1 cellular context compared by ENCODE assay signal in genomic region chr3:9862391-9863235, GRCh38.
A peak's percentile ranks its signal among the peaks of the same experiment; 100 is the strongest.
TF ChIP-seq lines count a peak whose summit lies in the region.

No MANE protein-coding gene starts in this region.

TF ChIP-seq in HepG2, 621 proteins besides CTCF, POLR2A, EP300 and RAD21 (continued from another document and continues in another):
- TF ChIP-seq REST (IDR thresholded peaks at IDR 0.05; ENCODE audit: borderline replicate concordance in 1 of 2, low read depth in 1 of 2, low read length in 2 of 2) (no peak), MXD1 (CRISPR knock-in tag; IDR thresholded peaks at IDR 0.05) (no peak), RFXAP (CRISPR knock-in tag; IDR thresholded peaks at IDR 0.05; ENCODE audit: borderline replicate concordance) (peak; percentile 65; the same call in 1 of the 2 replicates), ZNF841 (CRISPR knock-in tag; IDR thresholded peaks at IDR 0.05; ENCODE audit: borderline replicate concordance) (no peak), POLR2AphosphoS5 (IDR thresholded peaks at IDR 0.05; ENCODE audit: low read depth, low read length) (peak; percentile 43; the same call in 1 of the 2 replicates), DR1 (CRISPR knock-in tag; IDR thresholded peaks at IDR 0.05) (no peak), PCBP2 (optimal IDR thresholded peaks at IDR 0.05; ENCODE audit: low read depth, low read length, poor library complexity, severe bottlenecking) (no peak), ATM (IDR thresholded peaks at IDR 0.05; ENCODE audit: borderline replicate concordance) (no peak), SSRP1 (CRISPR knock-in tag; IDR thresholded peaks at IDR 0.05) (no peak), TFAP4 (IDR thresholded peaks at IDR 0.05; ENCODE audit: borderline replicate concordance, low read depth) (0 out of 2 replicates have a peak, but pooled peaks have one; percentile 34), MTA1 (CRISPR knock-in tag; IDR thresholded peaks at IDR 0.05; ENCODE audit: borderline replicate concordance) (peak; percentile 65; the same call in 1 of the 2 replicates), FOXJ3 (CRISPR knock-in tag; IDR thresholded peaks at IDR 0.05; ENCODE audit: borderline replicate concordance) (no peak), ZNF614 (CRISPR knock-in tag; IDR thresholded peaks at IDR 0.05; ENCODE audit: borderline replicate concordance) (peak; percentile 24; the same call in 1 of the 2 replicates), ZNF460 (CRISPR knock-in tag; IDR thresholded peaks at IDR 0.05; ENCODE audit: borderline replicate concordance) (peak; percentile 49; the same call in 1 of the 2 replicates), ZNF781 (CRISPR knock-in tag; IDR thresholded peaks at IDR 0.05; ENCODE audit: borderline replicate concordance, not compliant biosample characterization) (no peak), ZNF839 (CRISPR knock-in tag; IDR thresholded peaks at IDR 0.05; ENCODE audit: borderline replicate concordance) (0 out of 2 replicates have a peak, but pooled peaks have one; percentile 18), ZFX (CRISPR knock-in tag; IDR thresholded peaks at IDR 0.05; ENCODE audit: low read depth) (peak; percentile 54), FIP1L1 (IDR thresholded peaks at IDR 0.05; ENCODE audit: borderline replicate concordance, insufficient read depth, low read depth, low read length) (no peak), ZBTB43 (CRISPR knock-in tag; conservative IDR thresholded peaks at IDR 0.05) (no peak), FOXA3 (CRISPR knock-in tag; IDR thresholded peaks at IDR 0.05) (peak; percentile 51), TCF7L2 (IDR thresholded peaks at IDR 0.05; ENCODE audit: low read depth, low read length) (no peak), BORCS8-MEF2B (CRISPR knock-in tag; IDR thresholded peaks at IDR 0.05) (peak; percentile 54; the same call in 1 of the 2 replicates), GATAD2A (CRISPR knock-in tag; IDR thresholded peaks at IDR 0.05) (peak; percentile 55; the same call in 1 of the 2 replicates), MZF1 (CRISPR knock-in tag; IDR thresholded peaks at IDR 0.05; ENCODE audit: borderline replicate concordance) (no peak), ZFP36 (IDR thresholded peaks at IDR 0.05; ENCODE audit: borderline replicate concordance, low read depth, low read length, partially characterized antibody) (no peak), ZNF703 (CRISPR knock-in tag; IDR thresholded peaks at IDR 0.05; ENCODE audit: borderline replicate concordance) (no peak), FUBP1 (CRISPR knock-in tag; IDR thresholded peaks at IDR 0.05; ENCODE audit: borderline replicate concordance) (no peak), NCOA2 (CRISPR knock-in tag; IDR thresholded peaks at IDR 0.05) (0 out of 2 replicates have a peak, but pooled peaks have one; percentile 12), ZFAT (CRISPR knock-in tag; conservative IDR thresholded peaks at IDR 0.05) (no peak), KLF6 (CRISPR knock-in tag; IDR thresholded peaks at IDR 0.05) (0 out of 2 replicates have a peak, but pooled peaks have one; percentile 80), ARNT2 (CRISPR knock-in tag; IDR thresholded peaks at IDR 0.05; ENCODE audit: low read depth) (peak; percentile 71; the same call in 1 of the 2 replicates), ZNF430 (CRISPR knock-in tag; IDR thresholded peaks at IDR 0.05) (peak; percentile 47; the same call in 1 of the 2 replicates), NFKBIZ (CRISPR knock-in tag; IDR thresholded peaks at IDR 0.05) (no peak), ZNF780A (CRISPR knock-in tag; IDR thresholded peaks at IDR 0.05) (no peak), ZUFSP (CRISPR knock-in tag; IDR thresholded peaks at IDR 0.05; ENCODE audit: borderline replicate concordance) (no peak), EHMT2 (IDR thresholded peaks at IDR 0.05; ENCODE audit: borderline replicate concordance, low read depth, low read length) (no peak), ZNF446 (CRISPR knock-in tag; IDR thresholded peaks at IDR 0.05) (no peak), ZNF570 (CRISPR knock-in tag; IDR thresholded peaks at IDR 0.05; ENCODE audit: borderline replicate concordance) (no peak), ZNF44 (CRISPR knock-in tag; IDR thresholded peaks at IDR 0.05) (no peak), HNRNPK (IDR thresholded peaks at IDR 0.05; ENCODE audit: low read depth, low read length, poor library complexity, severe bottlenecking) (peak; percentile 70), RBFOX2 (IDR thresholded peaks at IDR 0.05; ENCODE audit: low read depth, low read length) (peak; percentile 66), PAX8 (CRISPR knock-in tag; IDR thresholded peaks at IDR 0.05; ENCODE audit: borderline replicate concordance) (no peak), ZNF747 (CRISPR knock-in tag; IDR thresholded peaks at IDR 0.05; ENCODE audit: borderline replicate concordance) (peak; percentile 67; the same call in 1 of the 2 replicates), ZNF12 (CRISPR knock-in tag; IDR thresholded peaks at IDR 0.05) (0 out of 2 replicates have a peak, but pooled peaks have one; percentile 43), ZNF138 (CRISPR knock-in tag; IDR thresholded peaks at IDR 0.05; ENCODE audit: low read depth) (no peak), CENPT (CRISPR knock-in tag; IDR thresholded peaks at IDR 0.05; ENCODE audit: low read depth) (no peak), GLMP (CRISPR knock-in tag; IDR thresholded peaks at IDR 0.05; ENCODE audit: borderline replicate concordance) (no peak), POGK (CRISPR knock-in tag; conservative IDR thresholded peaks at IDR 0.05) (no peak; the same call in 1 of the 2 replicates), TBX3 (IDR thresholded peaks at IDR 0.05; ENCODE audit: borderline replicate concordance) (no peak), ZNF510 (CRISPR knock-in tag; IDR thresholded peaks at IDR 0.05; ENCODE audit: low read depth) (0 out of 2 replicates have a peak, but pooled peaks have one; percentile 63), TFE3 (CRISPR knock-in tag; IDR thresholded peaks at IDR 0.05) (no peak), ZNF367 (CRISPR knock-in tag; IDR thresholded peaks at IDR 0.05; ENCODE audit: borderline replicate concordance) (no peak), ZNF143 (CRISPR knock-in tag; IDR thresholded peaks at IDR 0.05) (no peak), ZNF121 (CRISPR knock-in tag; IDR thresholded peaks at IDR 0.05) (0 out of 2 replicates have a peak, but pooled peaks have one; percentile 17), ZNF563 (CRISPR knock-in tag; IDR thresholded peaks at IDR 0.05) (peak; percentile 52; the same call in 1 of the 2 replicates), MAZ (IDR thresholded peaks at IDR 0.05; ENCODE audit: borderline replicate concordance, low read depth, low read length) (peak; percentile 81; the same call in 1 of the 2 replicates), MAZ (CRISPR knock-in tag; IDR thresholded peaks at IDR 0.05; ENCODE audit: low read depth) (0 out of 2 replicates have a peak, but pooled peaks have one; percentile 39)
